Comparison of ENCODE assay signal across 13 cellular contexts in genomic region chr3:37753428-37753827, GRCh38.
DNase-seq lines count a peak whose midpoint lies in the region; ATAC-seq and TF ChIP-seq lines count a peak whose summit lies in the region.
"Had no signal": no experiment of that assay in that cellular context is flagged by ENCODE, and none has a peak within 500 bp of the region (broad histone marks: within the 10 kb centered on the region; RNA-seq: fewer than 3 reads in every experiment).

No MANE protein-coding gene starts in this region.

- TF ChIP-seq CTCF in thyroid gland (IDR thresholded peaks at IDR 0.05), result no peak

- H3K4me1 ChIP-seq in thyroid gland, result peaks cover 33 to 41% of the 10 kb centered on the region in 2 donors
- H3K4me1 ChIP-seq: pancreas had no signal

- no peak overlapping the region for H3K27ac Mint-ChIP-seq in activated T-cell treated with anti-CD3 and anti-CD28 coated beads, Interleukin-2, amount 50 U/mL, for 72 hours
- H3K27ac Mint-ChIP-seq: activated T-cell treated with anti-CD3 and anti-CD28 coated beads, Interleukin-2, amount 50 U/mL, for 24 hours; T-helper 2 cell treated with Interferon-gamma antibody and Interleukin-4, amounts not matched to agents 5 μg/mL and 100 μg/mL, for 36 hours had no signal

- H3K27me3 Mint-ChIP-seq in activated T-cell treated with anti-CD3 and anti-CD28 coated beads, Interleukin-2, amount 50 U/mL, for 72 hours (ENCODE audit: low read depth), result peaks cover 18% of the 10 kb centered on the region

- no peak overlapping the region for H3K4me3 ChIP-seq in thyroid gland (replicated peaks in 1 of 3)
- H3K4me3 ChIP-seq: pancreas had no signal

- intact Hi-C loops in thyroid gland (cut with DNase I), result no loop called here

- H3K27me3 ChIP-seq in thyroid gland, result no peaks in the 10 kb centered on the region
- H3K27me3 ChIP-seq: pancreas had no signal

- H3K27ac ChIP-seq in thyroid gland, result peak overlapping the region; percentile 92 to 96 (median 93)
- H3K27ac ChIP-seq: pancreas had no signal

- ATAC-seq in activated T-cell treated with anti-CD3 and anti-CD28 coated beads, Interleukin-2, amount 50 U/mL, for 72 hours (replicated peaks in 1 of 2), result peak; percentile 74 to 78
- ATAC-seq in HG03108 (IDR thresholded peaks at IDR 0.05; ENCODE audit: unreplicated experiment), result peak; percentile 89
- ATAC-seq: left lobe of liver had no signal

- TF ChIP-seq POLR2A in thyroid gland (IDR thresholded peaks at IDR 0.05), result no peak

- WGBS in thyroid gland, 2 donors, result 32 to 45% methylated on average over 3 of the region's 3 CpGs

- H3K36me3 ChIP-seq in thyroid gland, result peaks cover 3 to 5% of the 10 kb centered on the region in 2 donors
- H3K36me3 ChIP-seq: pancreas had no signal

- H3K4me3 Mint-ChIP-seq in activated T-cell treated with anti-CD3 and anti-CD28 coated beads, Interleukin-2, amount 50 U/mL, for 72 hours, result no peak overlapping the region
- H3K4me3 Mint-ChIP-seq: activated T-cell treated with anti-CD3 and anti-CD28 coated beads, Interleukin-2, amount 50 U/mL, for 24 hours; T-helper 2 cell treated with Interferon-gamma antibody and Interleukin-4, amounts not matched to agents 5 μg/mL and 100 μg/mL, for 36 hours had no signal

- H3K4me1 Mint-ChIP-seq in activated T-cell treated with anti-CD3 and anti-CD28 coated beads, Interleukin-2, amount 50 U/mL, for 72 hours (ENCODE audit: low read depth), result no peaks in the 10 kb centered on the region

- no peaks in the 10 kb centered on the region for H3K36me3 Mint-ChIP-seq in activated T-cell treated with anti-CD3 and anti-CD28 coated beads, Interleukin-2, amount 50 U/mL, for 72 hours (ENCODE audit: insufficient read depth in 2 of 2)

- no peaks in the 10 kb centered on the region for H3K9me3 ChIP-seq in thyroid gland
- H3K9me3 ChIP-seq: pancreas had no signal

- DNase-seq in activated T-cell treated with anti-CD3 and anti-CD28 coated beads, Interleukin-2, amount 50 U/mL, for 72 hours, result no peak
- no peak for DNase-seq in activated T-cell treated with anti-CD3 and anti-CD28 coated beads, Interleukin-2, amount 50 U/mL, for 48 hours
- peak; percentile 86 for DNase-seq in NCI-H510A treated with DMSO at 0.1 percent for 48 hours (lab: John Stamatoyannopoulos, UW)
- peak in 1 of 2 donors; percentile 20 for DNase-seq in thyroid gland
- no peak for DNase-seq in epidermal melanocyte (ENCODE audit: insufficient read length, low spot score)
- no peak for DNase-seq in NCI-H1436 (lab: John Stamatoyannopoulos, UW)
- DNase-seq in GF-D8 (lab: John Stamatoyannopoulos, UW), result no peak
- DNase-seq: activated T-cell treated with anti-CD3 and anti-CD28 coated beads, Interleukin-2, amount 50 U/mL, for 24 hours; H7; pancreas had no signal

- H3K9me3 Mint-ChIP-seq in activated T-cell treated with anti-CD3 and anti-CD28 coated beads, Interleukin-2, amount 50 U/mL, for 72 hours, result no peaks in the 10 kb centered on the region
- H3K9me3 Mint-ChIP-seq: activated T-cell treated with anti-CD3 and anti-CD28 coated beads, Interleukin-2, amount 50 U/mL, for 24 hours; T-helper 2 cell treated with Interferon-gamma antibody and Interleukin-4, amounts not matched to agents 5 μg/mL and 100 μg/mL, for 36 hours had no signal
